Comparison of ENCODE assay signal across 1 cellular context in the genomic region with DNA sequence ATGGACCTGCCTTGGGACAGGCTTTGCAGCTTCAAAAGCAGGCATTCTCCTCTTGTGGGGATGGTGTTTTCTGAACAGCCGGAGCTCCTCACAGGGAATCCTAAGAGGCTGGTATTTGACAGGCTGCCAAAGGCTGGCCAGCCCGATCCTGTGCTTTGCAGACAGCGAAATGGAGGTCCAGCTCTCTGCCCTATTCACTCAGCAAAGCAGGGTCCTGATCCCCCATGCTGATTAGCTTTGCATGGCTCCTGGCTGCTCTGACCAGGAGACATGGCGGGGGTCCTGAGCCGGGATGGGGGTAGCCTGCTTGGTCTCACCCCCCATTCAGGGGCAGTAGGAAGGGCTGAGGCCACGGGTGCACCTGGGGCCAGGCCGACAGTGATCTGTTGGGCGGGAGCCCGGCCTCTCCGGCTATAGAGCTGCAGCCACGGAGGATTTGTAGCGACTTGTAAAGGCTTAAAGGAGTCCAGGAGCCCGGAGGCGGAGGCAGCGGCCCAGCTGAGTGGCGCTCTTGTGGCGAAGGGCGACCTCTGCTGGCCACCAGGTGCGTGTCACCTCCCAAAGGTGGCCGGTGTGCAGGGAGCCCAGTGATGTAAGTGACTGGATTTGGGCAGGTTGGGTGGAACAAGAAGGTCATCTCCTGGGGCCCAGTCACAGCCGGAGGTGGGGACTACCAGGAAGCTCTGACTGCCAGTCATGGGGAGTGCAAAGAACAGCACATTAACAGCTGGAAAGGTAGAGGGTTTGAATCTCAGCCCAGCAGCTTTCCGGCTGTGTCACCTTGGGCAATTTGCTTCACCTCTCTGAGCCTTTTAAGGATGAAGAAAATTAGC.
TF ChIP-seq lines count a peak whose summit lies in the region.

No MANE protein-coding gene starts in this region.

TF ChIP-seq in HEK293, 187 proteins besides CTCF, POLR2A, EP300 and RAD21 (continued from another document and continues in another):
- TF ChIP-seq, protein P1, sequence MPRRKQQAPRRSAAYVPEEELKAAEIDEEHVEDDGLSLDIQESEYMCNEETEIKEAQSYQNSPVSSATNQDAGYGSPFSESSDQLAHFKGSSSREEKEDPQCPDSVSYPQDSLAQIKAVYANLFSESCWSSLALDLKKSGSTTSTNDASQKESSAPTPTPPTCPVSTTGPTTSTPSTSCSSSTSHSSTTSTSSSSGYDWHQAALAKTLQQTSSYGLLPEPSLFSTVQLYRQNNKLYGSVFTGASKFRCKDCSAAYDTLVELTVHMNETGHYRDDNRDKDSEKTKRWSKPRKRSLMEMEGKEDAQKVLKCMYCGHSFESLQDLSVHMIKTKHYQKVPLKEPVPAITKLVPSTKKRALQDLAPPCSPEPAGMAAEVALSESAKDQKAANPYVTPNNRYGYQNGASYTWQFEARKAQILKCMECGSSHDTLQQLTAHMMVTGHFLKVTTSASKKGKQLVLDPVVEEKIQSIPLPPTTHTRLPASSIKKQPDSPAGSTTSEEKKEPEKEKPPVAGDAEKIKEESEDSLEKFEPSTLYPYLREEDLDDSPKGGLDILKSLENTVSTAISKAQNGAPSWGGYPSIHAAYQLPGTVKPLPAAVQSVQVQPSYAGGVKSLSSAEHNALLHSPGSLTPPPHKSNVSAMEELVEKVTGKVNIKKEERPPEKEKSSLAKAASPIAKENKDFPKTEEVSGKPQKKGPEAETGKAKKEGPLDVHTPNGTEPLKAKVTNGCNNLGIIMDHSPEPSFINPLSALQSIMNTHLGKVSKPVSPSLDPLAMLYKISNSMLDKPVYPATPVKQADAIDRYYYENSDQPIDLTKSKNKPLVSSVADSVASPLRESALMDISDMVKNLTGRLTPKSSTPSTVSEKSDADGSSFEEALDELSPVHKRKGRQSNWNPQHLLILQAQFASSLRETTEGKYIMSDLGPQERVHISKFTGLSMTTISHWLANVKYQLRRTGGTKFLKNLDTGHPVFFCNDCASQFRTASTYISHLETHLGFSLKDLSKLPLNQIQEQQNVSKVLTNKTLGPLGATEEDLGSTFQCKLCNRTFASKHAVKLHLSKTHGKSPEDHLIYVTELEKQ (tag by site-specific recombination; IDR thresholded peaks at IDR 0.05; ENCODE audit: borderline replicate concordance): no peak
- TF ChIP-seq ZNF19 (tag by site-specific recombination; IDR thresholded peaks at IDR 0.05; ENCODE audit: low read depth) (no peak), ZNF549 (tag by site-specific recombination; IDR thresholded peaks at IDR 0.05) (no peak), EGR2 (tag by site-specific recombination; IDR thresholded peaks at IDR 0.05; ENCODE audit: low read depth) (peak; percentile 47; the same call in 1 of the 2 replicates), ZNF239 (tag by site-specific recombination; IDR thresholded peaks at IDR 0.05) (no peak), ZNF341 (tag by site-specific recombination; IDR thresholded peaks at IDR 0.05; ENCODE audit: low read depth) (no peak), ZXDB (tag by site-specific recombination; IDR thresholded peaks at IDR 0.05) (0 out of 2 replicates have a peak, but pooled peaks have one; percentile 17), ZNF391 (tag by site-specific recombination; IDR thresholded peaks at IDR 0.05; ENCODE audit: borderline replicate concordance, low read depth) (0 out of 2 replicates have a peak, but pooled peaks have one; percentile 29), MZF1 (tag by site-specific recombination; IDR thresholded peaks at IDR 0.05; ENCODE audit: borderline replicate concordance) (no peak), ZBTB17 (tag by site-specific recombination; IDR thresholded peaks at IDR 0.05) (peak; percentile 71; the same call in 1 of the 2 replicates), ZNF560 (tag by site-specific recombination; IDR thresholded peaks at IDR 0.05; ENCODE audit: borderline replicate concordance) (no peak), ZNF514 (tag by site-specific recombination; IDR thresholded peaks at IDR 0.05) (no peak), RBAK (tag by site-specific recombination; IDR thresholded peaks at IDR 0.05) (no peak), ZNF133 (tag by site-specific recombination; IDR thresholded peaks at IDR 0.05) (no peak), ZNF121 (tag by site-specific recombination; IDR thresholded peaks at IDR 0.05) (no peak), REPIN1 (tag by site-specific recombination; IDR thresholded peaks at IDR 0.05; ENCODE audit: low read depth) (no peak), ZEB2 (tag by site-specific recombination; IDR thresholded peaks at IDR 0.05) (peak; percentile 69; the same call in 1 of the 2 replicates), ZNF561 (tag by site-specific recombination; IDR thresholded peaks at IDR 0.05; ENCODE audit: borderline replicate concordance) (no peak), ZBTB21 (tag by site-specific recombination; IDR thresholded peaks at IDR 0.05) (no peak), ZNF169 (tag by site-specific recombination; IDR thresholded peaks at IDR 0.05) (no peak), MEIS1 (CRISPR knock-in tag; IDR thresholded peaks at IDR 0.05; ENCODE audit: borderline replicate concordance) (no peak), ZNF777 (tag by site-specific recombination; IDR thresholded peaks at IDR 0.05; ENCODE audit: borderline replicate concordance) (no peak), ZNF292 (tag by site-specific recombination; IDR thresholded peaks at IDR 0.05; ENCODE audit: borderline replicate concordance, low read depth) (no peak), ZNF747 (tag by site-specific recombination; IDR thresholded peaks at IDR 0.05) (no peak), KLF8 (tag by site-specific recombination; IDR thresholded peaks at IDR 0.05) (no peak), ZNF274 (IDR thresholded peaks at IDR 0.05; ENCODE audit: low read length) (no peak), ZNF274 (tag by site-specific recombination; IDR thresholded peaks at IDR 0.05; ENCODE audit: borderline replicate concordance) (no peak), ZNF138 (tag by site-specific recombination; IDR thresholded peaks at IDR 0.05; ENCODE audit: borderline replicate concordance) (no peak), ZNF223 (tag by site-specific recombination; IDR thresholded peaks at IDR 0.05) (no peak), ZNF202 (tag by site-specific recombination; IDR thresholded peaks at IDR 0.05; ENCODE audit: borderline replicate concordance) (no peak), ZNF521 (tag by site-specific recombination; IDR thresholded peaks at IDR 0.05) (no peak)
- TF ChIP-seq, protein P2, sequence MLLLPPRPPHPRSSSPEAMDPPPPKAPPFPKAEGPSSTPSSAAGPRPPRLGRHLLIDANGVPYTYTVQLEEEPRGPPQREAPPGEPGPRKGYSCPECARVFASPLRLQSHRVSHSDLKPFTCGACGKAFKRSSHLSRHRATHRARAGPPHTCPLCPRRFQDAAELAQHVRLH (tag by site-specific recombination; IDR thresholded peaks at IDR 0.05): no peak
- TF ChIP-seq, protein P3, sequence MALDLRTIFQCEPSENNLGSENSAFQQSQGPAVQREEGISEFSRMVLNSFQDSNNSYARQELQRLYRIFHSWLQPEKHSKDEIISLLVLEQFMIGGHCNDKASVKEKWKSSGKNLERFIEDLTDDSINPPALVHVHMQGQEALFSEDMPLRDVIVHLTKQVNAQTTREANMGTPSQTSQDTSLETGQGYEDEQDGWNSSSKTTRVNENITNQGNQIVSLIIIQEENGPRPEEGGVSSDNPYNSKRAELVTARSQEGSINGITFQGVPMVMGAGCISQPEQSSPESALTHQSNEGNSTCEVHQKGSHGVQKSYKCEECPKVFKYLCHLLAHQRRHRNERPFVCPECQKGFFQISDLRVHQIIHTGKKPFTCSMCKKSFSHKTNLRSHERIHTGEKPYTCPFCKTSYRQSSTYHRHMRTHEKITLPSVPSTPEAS (tag by site-specific recombination; IDR thresholded peaks at IDR 0.05): no peak
- TF ChIP-seq, protein P4, sequence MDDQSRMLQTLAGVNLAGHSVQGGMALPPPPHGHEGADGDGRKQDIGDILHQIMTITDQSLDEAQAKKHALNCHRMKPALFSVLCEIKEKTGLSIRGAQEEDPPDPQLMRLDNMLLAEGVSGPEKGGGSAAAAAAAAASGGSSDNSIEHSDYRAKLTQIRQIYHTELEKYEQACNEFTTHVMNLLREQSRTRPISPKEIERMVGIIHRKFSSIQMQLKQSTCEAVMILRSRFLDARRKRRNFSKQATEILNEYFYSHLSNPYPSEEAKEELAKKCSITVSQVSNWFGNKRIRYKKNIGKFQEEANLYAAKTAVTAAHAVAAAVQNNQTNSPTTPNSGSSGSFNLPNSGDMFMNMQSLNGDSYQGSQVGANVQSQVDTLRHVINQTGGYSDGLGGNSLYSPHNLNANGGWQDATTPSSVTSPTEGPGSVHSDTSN (CRISPR knock-in tag; IDR thresholded peaks at IDR 0.05): 0 out of 2 replicates have a peak, but pooled peaks have one; percentile 22
- TF ChIP-seq, protein P5, sequence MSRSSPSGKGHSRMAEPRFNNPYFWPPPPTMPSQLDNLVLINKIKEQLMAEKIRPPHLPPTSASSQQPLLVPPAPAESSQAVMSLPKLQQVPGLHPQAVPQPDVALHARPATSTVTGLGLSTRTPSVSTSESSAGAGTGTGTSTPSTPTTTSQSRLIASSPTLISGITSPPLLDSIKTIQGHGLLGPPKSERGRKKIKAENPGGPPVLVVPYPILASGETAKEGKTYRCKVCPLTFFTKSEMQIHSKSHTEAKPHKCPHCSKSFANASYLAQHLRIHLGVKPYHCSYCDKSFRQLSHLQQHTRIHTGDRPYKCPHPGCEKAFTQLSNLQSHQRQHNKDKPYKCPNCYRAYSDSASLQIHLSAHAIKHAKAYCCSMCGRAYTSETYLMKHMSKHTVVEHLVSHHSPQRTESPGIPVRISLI (tag by site-specific recombination; IDR thresholded peaks at IDR 0.05): no peak
- TF ChIP-seq, protein P6, sequence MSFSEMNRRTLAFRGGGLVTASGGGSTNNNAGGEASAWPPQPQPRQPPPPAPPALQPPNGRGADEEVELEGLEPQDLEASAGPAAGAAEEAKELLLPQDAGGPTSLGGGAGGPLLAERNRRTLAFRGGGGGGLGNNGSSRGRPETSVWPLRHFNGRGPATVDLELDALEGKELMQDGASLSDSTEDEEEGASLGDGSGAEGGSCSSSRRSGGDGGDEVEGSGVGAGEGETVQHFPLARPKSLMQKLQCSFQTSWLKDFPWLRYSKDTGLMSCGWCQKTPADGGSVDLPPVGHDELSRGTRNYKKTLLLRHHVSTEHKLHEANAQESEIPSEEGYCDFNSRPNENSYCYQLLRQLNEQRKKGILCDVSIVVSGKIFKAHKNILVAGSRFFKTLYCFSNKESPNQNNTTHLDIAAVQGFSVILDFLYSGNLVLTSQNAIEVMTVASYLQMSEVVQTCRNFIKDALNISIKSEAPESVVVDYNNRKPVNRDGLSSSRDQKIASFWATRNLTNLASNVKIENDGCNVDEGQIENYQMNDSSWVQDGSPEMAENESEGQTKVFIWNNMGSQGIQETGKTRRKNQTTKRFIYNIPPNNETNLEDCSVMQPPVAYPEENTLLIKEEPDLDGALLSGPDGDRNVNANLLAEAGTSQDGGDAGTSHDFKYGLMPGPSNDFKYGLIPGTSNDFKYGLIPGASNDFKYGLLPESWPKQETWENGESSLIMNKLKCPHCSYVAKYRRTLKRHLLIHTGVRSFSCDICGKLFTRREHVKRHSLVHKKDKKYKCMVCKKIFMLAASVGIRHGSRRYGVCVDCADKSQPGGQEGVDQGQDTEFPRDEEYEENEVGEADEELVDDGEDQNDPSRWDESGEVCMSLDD (tag by site-specific recombination; IDR thresholded peaks at IDR 0.05): no peak
- TF ChIP-seq, protein P7, sequence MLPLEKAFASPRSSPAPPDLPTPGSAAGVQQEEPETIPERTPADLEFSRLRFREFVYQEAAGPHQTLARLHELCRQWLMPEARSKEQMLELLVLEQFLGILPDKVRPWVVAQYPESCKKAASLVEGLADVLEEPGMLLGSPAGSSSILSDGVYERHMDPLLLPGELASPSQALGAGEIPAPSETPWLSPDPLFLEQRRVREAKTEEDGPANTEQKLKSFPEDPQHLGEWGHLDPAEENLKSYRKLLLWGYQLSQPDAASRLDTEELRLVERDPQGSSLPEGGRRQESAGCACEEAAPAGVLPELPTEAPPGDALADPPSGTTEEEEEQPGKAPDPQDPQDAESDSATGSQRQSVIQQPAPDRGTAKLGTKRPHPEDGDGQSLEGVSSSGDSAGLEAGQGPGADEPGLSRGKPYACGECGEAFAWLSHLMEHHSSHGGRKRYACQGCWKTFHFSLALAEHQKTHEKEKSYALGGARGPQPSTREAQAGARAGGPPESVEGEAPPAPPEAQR (tag by site-specific recombination; IDR thresholded peaks at IDR 0.05): no peak
- TF ChIP-seq, protein P8, sequence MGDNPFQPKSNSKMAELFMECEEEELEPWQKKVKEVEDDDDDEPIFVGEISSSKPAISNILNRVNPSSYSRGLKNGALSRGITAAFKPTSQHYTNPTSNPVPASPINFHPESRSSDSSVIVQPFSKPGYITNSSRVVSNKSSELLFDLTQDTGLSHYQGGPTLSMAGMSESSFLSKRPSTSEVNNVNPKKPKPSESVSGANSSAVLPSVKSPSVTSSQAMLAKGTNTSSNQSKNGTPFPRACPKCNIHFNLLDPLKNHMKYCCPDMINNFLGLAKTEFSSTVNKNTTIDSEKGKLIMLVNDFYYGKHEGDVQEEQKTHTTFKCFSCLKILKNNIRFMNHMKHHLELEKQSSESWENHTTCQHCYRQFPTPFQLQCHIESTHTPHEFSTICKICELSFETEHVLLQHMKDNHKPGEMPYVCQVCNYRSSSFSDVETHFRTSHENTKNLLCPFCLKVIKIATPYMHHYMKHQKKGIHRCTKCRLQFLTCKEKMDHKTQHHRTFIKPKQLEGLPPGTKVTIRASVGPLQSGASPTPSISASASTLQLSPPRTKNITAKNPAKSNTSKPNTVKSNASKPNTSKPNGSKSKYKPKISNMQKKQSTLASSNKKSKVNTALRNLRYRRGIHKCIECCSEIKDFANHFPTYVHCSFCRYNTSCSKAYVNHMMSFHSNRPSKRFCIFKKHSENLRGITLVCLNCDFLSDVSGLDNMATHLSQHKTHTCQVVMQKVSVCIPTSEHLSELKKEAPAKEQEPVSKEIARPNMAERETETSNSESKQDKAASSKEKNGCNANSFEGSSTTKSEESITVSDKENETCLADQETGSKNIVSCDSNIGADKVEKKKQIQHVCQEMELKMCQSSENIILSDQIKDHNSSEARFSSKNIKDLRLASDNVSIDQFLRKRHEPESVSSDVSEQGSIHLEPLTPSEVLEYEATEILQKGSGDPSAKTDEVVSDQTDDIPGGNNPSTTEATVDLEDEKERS (tag by site-specific recombination; IDR thresholded peaks at IDR 0.05): no peak
- TF ChIP-seq, protein P9, sequence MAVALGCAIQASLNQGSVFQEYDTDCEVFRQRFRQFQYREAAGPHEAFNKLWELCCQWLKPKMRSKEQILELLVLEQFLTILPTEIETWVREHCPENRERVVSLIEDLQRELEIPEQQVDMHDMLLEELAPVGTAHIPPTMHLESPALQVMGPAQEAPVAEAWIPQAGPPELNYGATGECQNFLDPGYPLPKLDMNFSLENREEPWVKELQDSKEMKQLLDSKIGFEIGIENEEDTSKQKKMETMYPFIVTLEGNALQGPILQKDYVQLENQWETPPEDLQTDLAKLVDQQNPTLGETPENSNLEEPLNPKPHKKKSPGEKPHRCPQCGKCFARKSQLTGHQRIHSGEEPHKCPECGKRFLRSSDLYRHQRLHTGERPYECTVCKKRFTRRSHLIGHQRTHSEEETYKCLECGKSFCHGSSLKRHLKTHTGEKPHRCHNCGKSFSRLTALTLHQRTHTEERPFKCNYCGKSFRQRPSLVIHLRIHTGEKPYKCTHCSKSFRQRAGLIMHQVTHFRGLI (tag by site-specific recombination; IDR thresholded peaks at IDR 0.05): peak; percentile 67; the same call in 1 of the 2 replicates
